ENCODE assay signal across 31 cellular contexts in the genomic region with DNA sequence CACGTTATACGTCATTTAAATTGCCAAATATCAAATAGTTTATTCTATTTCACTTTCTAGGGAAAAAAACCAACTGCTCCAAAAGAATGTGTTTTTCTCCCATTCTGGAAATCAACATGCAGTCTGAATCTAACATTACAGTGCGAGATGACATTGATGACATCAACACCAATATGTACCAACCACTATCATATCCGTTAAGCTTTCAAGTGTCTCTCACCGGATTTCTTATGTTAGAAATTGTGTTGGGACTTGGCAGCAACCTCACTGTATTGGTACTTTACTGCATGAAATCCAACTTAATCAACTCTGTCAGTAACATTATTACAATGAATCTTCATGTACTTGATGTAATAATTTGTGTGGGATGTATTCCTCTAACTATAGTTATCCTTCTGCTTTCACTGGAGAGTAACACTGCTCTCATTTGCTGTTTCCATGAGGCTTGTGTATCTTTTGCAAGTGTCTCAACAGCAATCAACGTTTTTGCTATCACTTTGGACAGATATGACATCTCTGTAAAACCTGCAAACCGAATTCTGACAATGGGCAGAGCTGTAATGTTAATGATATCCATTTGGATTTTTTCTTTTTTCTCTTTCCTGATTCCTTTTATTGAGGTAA. TPM values are rescaled to one million over a fixed set of nuclear protein-coding genes. Genes with fewer than 3 reads are reported as not detected.
"Had no signal": no experiment of that assay in that cellular context is flagged by ENCODE, and none has a peak within 500 bp of the region (broad histone marks: within the 10 kb centered on the region; RNA-seq: fewer than 3 reads in every experiment).

No MANE protein-coding gene starts in this region.

- H3K36me3 Mint-ChIP-seq: activated naive CD8-positive, alpha-beta T cell treated with anti-CD3 and anti-CD28 coated beads, Interleukin-2, amount 10 ng/mL, durations not matched to agents 7 days and 5 days had no signal

- DNase-seq: activated CD4-positive, alpha-beta T cell treated with anti-CD3 and anti-CD28 coated beads for 1 hour; activated CD4-positive, alpha-beta T cell treated with anti-CD3 and anti-CD28 coated beads, Interleukin-2, amount 50 U/mL, for 4 hours; activated CD8-positive, alpha-beta memory T cell treated with anti-CD3 and anti-CD28 coated beads, Interleukin-2, amount 50 U/mL, for 48 hours; activated naive CD4-positive, alpha-beta T cell treated with anti-CD3 and anti-CD28 coated beads for 36 hours; activated naive CD8-positive, alpha-beta T cell treated with anti-CD3 and anti-CD28 coated beads, Interleukin-2, amount 10 ng/mL, durations not matched to agents 7 days and 5 days; activated T-cell treated with anti-CD3 and anti-CD28 coated beads, Interleukin-2, amount 50 U/mL, for 4 hours; amniotic stem cell; effector CD4-positive, alpha-beta T cell; left lung; mammary epithelial cell; midbrain; pancreas; psoas muscle; right lobe of liver; small intestine; stimulated activated CD4-positive, alpha-beta T cell treated with anti-CD3 and anti-CD28 coated beads, Interleukin-15, amount 100 ng/mL, for 24 hours; stimulated activated CD4-positive, alpha-beta T cell treated with anti-CD3 and anti-CD28 coated beads, Interleukin-2, amount 100 ng/mL, for 48 hours; stimulated activated CD8-positive, alpha-beta memory T cell treated with anti-CD3 and anti-CD28 coated beads, Interleukin-4, amount 100 ng/mL, for 48 hours; stimulated activated naive B cell treated with anti-CD40 and anti-IgM and Interleukin-4, amounts not matched to agents 10 μg/mL and 1 μg/mL and 100 μg/mL, for 72 hours; T-helper 1 cell; testis; trophoblast cell; uterus had no signal

- ATAC-seq: activated T-cell treated with anti-CD3 and anti-CD28 coated beads, Interleukin-2, amount 50 U/mL, for 4 hours; left lung; pancreas; psoas muscle; right lobe of liver; stimulated activated naive B cell treated with anti-CD40 and anti-IgM and Interleukin-4, amounts not matched to agents 10 μg/mL and 1 μg/mL and 100 μg/mL, for 72 hours had no signal

- H3K27me3 Mint-ChIP-seq: activated naive CD8-positive, alpha-beta T cell treated with anti-CD3 and anti-CD28 coated beads, Interleukin-2, amount 10 ng/mL, durations not matched to agents 7 days and 5 days; stimulated activated naive B cell treated with anti-CD40 and anti-IgM and Interleukin-4, amounts not matched to agents 10 μg/mL and 1 μg/mL and 100 μg/mL, for 72 hours had no signal

- H3K27me3 ChIP-seq: left lung, pancreas, right lobe of liver, testis, uterus had no signal

- H3K36me3 ChIP-seq: left lung, pancreas, right lobe of liver, uterus had no signal

- H3K27ac Mint-ChIP-seq: activated naive CD4-positive, alpha-beta T cell treated with anti-CD3 and anti-CD28 coated beads for 36 hours; activated naive CD8-positive, alpha-beta T cell treated with anti-CD3 and anti-CD28 coated beads, Interleukin-2, amount 10 ng/mL, durations not matched to agents 7 days and 5 days; activated T-helper 2 cell treated with anti-CD3 and anti-CD28 coated beads, Interferon-gamma antibody, Interleukin-2, Interleukin-4, amounts not matched to agents 10 μg/mL and 5 μg/mL and 100 μg/mL, durations not matched to agents 14 hours and 24 hours and 36 hours; nephron; stimulated activated naive B cell treated with anti-CD40 and anti-IgM and Interleukin-4, amounts not matched to agents 10 μg/mL and 1 μg/mL and 100 μg/mL, for 72 hours had no signal

- H3K4me1 ChIP-seq: psoas muscle, right lobe of liver, testis had no signal

- FAIRE-seq: bronchial epithelial cell, endometrium had no signal

- H3K9me3 Mint-ChIP-seq: activated naive CD4-positive, alpha-beta T cell treated with anti-CD3 and anti-CD28 coated beads for 36 hours; activated naive CD8-positive, alpha-beta T cell treated with anti-CD3 and anti-CD28 coated beads, Interleukin-2, amount 10 ng/mL, durations not matched to agents 7 days and 5 days; activated T-cell treated with anti-CD3 and anti-CD28 coated beads, Interleukin-2, amount 50 U/mL, for 4 hours; activated T-helper 2 cell treated with anti-CD3 and anti-CD28 coated beads, Interferon-gamma antibody, Interleukin-2, Interleukin-4, amounts not matched to agents 10 μg/mL and 5 μg/mL and 100 μg/mL, durations not matched to agents 14 hours and 24 hours and 36 hours; nephron; stimulated activated naive B cell treated with anti-CD40 and anti-IgM and Interleukin-4, amounts not matched to agents 10 μg/mL and 1 μg/mL and 100 μg/mL, for 72 hours had no signal

- H3K9me3 ChIP-seq: left lung, pancreas, psoas muscle, right lobe of liver, testis, uterus had no signal

- H3K27ac ChIP-seq: left lung, pancreas, psoas muscle, right lobe of liver, uterus had no signal

- H3K4me1 Mint-ChIP-seq: activated naive CD8-positive, alpha-beta T cell treated with anti-CD3 and anti-CD28 coated beads, Interleukin-2, amount 10 ng/mL, durations not matched to agents 7 days and 5 days had no signal

- H3K4me3 Mint-ChIP-seq: activated naive CD4-positive, alpha-beta T cell treated with anti-CD3 and anti-CD28 coated beads for 36 hours; activated naive CD8-positive, alpha-beta T cell treated with anti-CD3 and anti-CD28 coated beads, Interleukin-2, amount 10 ng/mL, durations not matched to agents 7 days and 5 days; activated T-cell treated with anti-CD3 and anti-CD28 coated beads, Interleukin-2, amount 50 U/mL, for 4 hours; nephron; stimulated activated naive B cell treated with anti-CD40 and anti-IgM and Interleukin-4, amounts not matched to agents 10 μg/mL and 1 μg/mL and 100 μg/mL, for 72 hours had no signal

- H3K4me3 ChIP-seq: left lung, pancreas, psoas muscle, right lobe of liver, testis, uterus had no signal

RNA-seq across cellular contexts. Expression of gene GPR22, which starts 4.2 kb away (rescaled TPM):
- total RNA-seq: activated CD8-positive, alpha-beta memory T cell treated with anti-CD3 and anti-CD28 coated beads for 36 hours; activated naive CD4-positive, alpha-beta T cell treated with anti-CD3 and anti-CD28 coated beads for 36 hours; activated naive CD8-positive, alpha-beta T cell treated with anti-CD3 and anti-CD28 coated beads, Interleukin-2, amount 10 ng/mL, durations not matched to agents 7 days and 5 days; activated T-cell treated with anti-CD3 and anti-CD28 coated beads, Interleukin-2, amount 50 U/mL, for 4 hours; activated T-helper 2 cell treated with anti-CD3 and anti-CD28 coated beads, Interferon-gamma antibody, Interleukin-2, Interleukin-4, amounts not matched to agents 10 μg/mL and 5 μg/mL and 100 μg/mL, durations not matched to agents 14 hours and 24 hours and 36 hours; chondrocyte; epithelial cell of proximal tubule; kidney epithelial cell; left lung; pancreas; right lobe of liver; testis had no signal
